Comparison of ENCODE assay signal across 1 cellular context in the genomic region with DNA sequence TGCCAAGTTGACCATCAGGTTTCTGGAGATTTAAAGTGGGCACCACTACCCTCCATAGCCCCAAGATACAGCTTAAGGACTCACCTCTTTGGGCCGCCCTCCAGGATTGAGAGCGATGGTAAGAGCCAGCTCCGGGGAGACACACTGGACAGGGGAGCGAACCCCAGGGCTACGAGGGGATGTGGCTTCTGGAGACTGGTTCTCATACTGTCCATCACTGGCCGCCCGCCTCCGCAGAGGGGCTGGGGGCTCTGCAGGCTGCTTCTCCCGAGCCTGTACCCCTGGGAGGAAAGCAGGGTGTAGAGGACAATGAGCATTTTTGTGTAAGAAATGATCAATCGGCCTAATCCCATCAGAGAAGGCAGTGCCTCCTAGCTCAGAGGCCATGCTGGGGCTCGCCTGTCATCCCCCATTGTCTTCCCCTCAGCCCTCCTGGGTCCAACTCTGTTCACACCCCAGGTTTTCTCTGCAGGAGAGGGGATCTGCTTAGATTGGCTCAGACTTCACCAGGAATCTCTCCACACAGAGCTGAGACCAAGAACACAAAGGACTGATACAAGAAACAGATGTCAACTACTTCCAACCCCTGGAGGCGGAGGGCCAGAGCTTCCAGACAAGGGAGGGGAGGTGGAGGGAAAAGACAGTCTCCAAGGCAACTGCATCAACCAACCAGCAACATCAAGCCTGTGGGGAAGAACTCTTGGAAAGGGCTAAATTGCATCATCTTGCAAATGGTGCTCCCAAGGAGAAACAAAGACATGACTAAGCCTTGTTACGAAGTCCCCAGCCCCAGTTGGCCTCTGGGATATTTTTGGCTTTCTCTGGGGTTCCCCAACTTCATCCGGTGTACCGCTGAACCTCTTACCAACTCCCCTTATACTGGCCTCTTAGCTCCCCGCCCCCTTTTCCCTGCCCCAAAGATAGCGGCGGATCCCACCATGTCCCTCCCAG.
TF ChIP-seq lines count a peak whose summit lies in the region.

No MANE protein-coding gene starts in this region.

TF ChIP-seq in IMR-90, 13 proteins besides CTCF, POLR2A, EP300 and RAD21 (continued from another document):
- TF ChIP-seq ELK1 (IDR thresholded peaks at IDR 0.05; ENCODE audit: borderline replicate concordance, low read depth, low read length), result no peak
- no peak for TF ChIP-seq BHLHE40 (IDR thresholded peaks at IDR 0.05; ENCODE audit: low read depth, low read length)
- no peak for TF ChIP-seq MXI1 (IDR thresholded peaks at IDR 0.05; ENCODE audit: borderline replicate concordance, low read depth, low read length)
TF ChIP-seq in IMR-90: peak in this region for 2.
